Comparison of ENCODE assay signal across 8 cellular contexts in the genomic region with DNA sequence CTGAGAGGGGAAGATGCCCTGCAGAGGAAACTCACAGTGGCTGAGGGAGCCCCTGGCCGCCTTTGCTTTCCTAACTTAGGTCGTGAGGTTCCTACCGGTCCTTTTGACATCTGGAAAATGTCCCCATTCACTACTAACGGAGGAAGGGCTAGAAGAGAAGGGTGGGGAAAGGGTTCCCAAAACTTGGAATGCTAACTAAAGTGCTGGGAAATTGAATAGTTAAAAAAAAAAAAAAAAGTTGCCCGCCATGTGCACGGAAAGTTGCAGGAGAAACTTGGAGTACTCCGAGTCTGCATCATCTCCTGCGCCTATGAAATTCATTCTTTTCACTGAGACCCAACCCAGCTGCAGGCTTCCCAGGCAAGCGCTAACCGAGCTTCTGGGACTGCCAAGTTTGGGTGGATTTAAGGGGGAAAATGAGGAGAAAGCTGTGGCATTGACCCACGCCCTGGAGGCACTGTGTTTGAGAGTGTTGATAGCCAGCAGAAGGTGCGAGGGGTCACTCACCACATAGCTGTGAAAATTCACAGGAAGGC. TPM values are rescaled to one million over a fixed set of nuclear protein-coding genes. Genes with fewer than 3 reads are reported as not detected.
DNase-seq lines count a peak whose midpoint lies in the region; ATAC-seq and TF ChIP-seq lines count a peak whose summit lies in the region.

No MANE protein-coding gene starts in this region.

- peak overlapping the region; percentile 83 for H3K4me2 ChIP-seq in H9 (ENCODE audit: insufficient read depth, insufficient read length, low read length)

- peak overlapping the region; percentile 85 for H3K4me3 ChIP-seq in brain microvascular endothelial cell (ENCODE audit: low read depth, low read length)
- peak overlapping the region; percentile 48 to 74 (median 58) for H3K4me3 ChIP-seq in skin epidermis

- no peak overlapping the region for H2AK5ac ChIP-seq in H9 (ENCODE audit: insufficient read length, low read length)

- H3K27ac Mint-ChIP-seq in H9, result no peak overlapping the region; a peak in 2 of 7 replicates

- no peak overlapping the region for H2BK5ac ChIP-seq in H9 (ENCODE audit: insufficient read length, low read length)

- no peak overlapping the region for H4K8ac ChIP-seq in H9 (replicated peaks; ENCODE audit: insufficient read length, low read depth, low read length)

- no peak overlapping the region for H3K4ac ChIP-seq in H9 (ENCODE audit: low read depth, low read length)

- H3K9ac ChIP-seq in H9 (ENCODE audit: extremely low read depth, insufficient read length, low read length), result no peak overlapping the region

- H2AFZ ChIP-seq in H9 (ENCODE audit: low read length), result no peak overlapping the region

- H3K27me3 ChIP-seq in H9 (ENCODE audit: insufficient read depth, low read length), result peaks cover 6% of the 10 kb centered on the region; the same call in 1 of the 2 replicates
- H3K27me3 ChIP-seq in brain microvascular endothelial cell (replicated peaks), result no peaks in the 10 kb centered on the region
- no peaks in the 10 kb centered on the region for H3K27me3 ChIP-seq in layer of hippocampus (ENCODE audit: control insufficient read depth, insufficient read depth, low read length)

- no peak overlapping the region for H3K18ac ChIP-seq in H9 (ENCODE audit: insufficient read length, low read depth, low read length)

- H3K23me2 ChIP-seq in H9 (ENCODE audit: insufficient read length, low read depth, low read length, poor library complexity, severe bottlenecking), result peaks cover 9% of the 10 kb centered on the region

- H3K4me3 Mint-ChIP-seq in H9, result peak overlapping the region; percentile 59 to 83

- H3K36me3 Mint-ChIP-seq in H9 (ENCODE audit: insufficient read depth in 1 of 3, low read depth in 3 of 3), result peaks cover 0 to 8% (median 0%) of the 10 kb centered on the region in 3 experiments; a peak in 2 of 7 replicates

- H3K79me1 ChIP-seq in H9 (ENCODE audit: insufficient read depth, low read depth, low read length, poor library complexity, severe bottlenecking), result no peaks in the 10 kb centered on the region

- H3K27ac ChIP-seq in H9 (ENCODE audit: insufficient read length, low read depth, low read length) (no peak overlapping the region), brain microvascular endothelial cell (peak overlapping the region; percentile 36), layer of hippocampus (ENCODE audit: low read depth, low read length) (peak overlapping the region; percentile 53), skin epidermis (peak overlapping the region in 18 of 21 experiments; percentile 16 to 82 (median 64))

- H2BK20ac ChIP-seq in H9 (ENCODE audit: low read depth, low read length, poor library complexity, severe bottlenecking), result no peak overlapping the region

- H3K23ac ChIP-seq in H9 (ENCODE audit: insufficient read length, low read depth, low read length), result no peak overlapping the region

- no peaks in the 10 kb centered on the region for H3K79me2 ChIP-seq in H9 (ENCODE audit: insufficient read depth, low read length)

- DNase-seq in H9 (no peak), brain microvascular endothelial cell (no peak), cerebellar nuclear complex (lab: John Stamatoyannopoulos, UW) (no peak), NCI-H2081 treated with DMSO at 0.1 percent for 48 hours (lab: John Stamatoyannopoulos, UW) (no peak)
- DNase-seq in activated CD4-positive, alpha-beta T cell treated with anti-CD3 and anti-CD28 coated beads, Interleukin-2, amount 50 U/mL, for 48 hours, result no peak

- H3K27me3 Mint-ChIP-seq in H9 (ENCODE audit: low read depth), result peaks cover 42% of the 10 kb centered on the region

- H4K5ac ChIP-seq in H9 (ENCODE audit: insufficient read length, low read depth, low read length), result no peak overlapping the region

- H2BK15ac ChIP-seq in H9 (ENCODE audit: low read depth, low read length), result no peak overlapping the region; the same call in 1 of the 2 replicates

- no peak overlapping the region for H2BK12ac ChIP-seq in H9 (ENCODE audit: insufficient read length, low read depth, low read length)

- no peak overlapping the region for H3K14ac ChIP-seq in H9 (ENCODE audit: insufficient read depth, low read length)

- H4K91ac ChIP-seq in H9 (ENCODE audit: insufficient read length, low read depth, low read length), result no peak overlapping the region

- no CpG with 5 or more reads among the region's 12 CpGs for whole genome bisulfite sequencing in H9 (ENCODE audit: extremely low coverage, insufficient read length, low lambda C conversion rate)

- no peaks in the 10 kb centered on the region for H3K9me3 Mint-ChIP-seq in H9

- H3K56ac ChIP-seq in H9 (ENCODE audit: insufficient read length, low read depth, low read length), result no peak overlapping the region

- no peaks in the 10 kb centered on the region for H3K9me3 ChIP-seq in H9 (ENCODE audit: control insufficient read depth, low read depth, low read length)

- H3K4me1 ChIP-seq in H9 (ENCODE audit: insufficient read depth, low read length), result no peaks in the 10 kb centered on the region

- H4K20me1 ChIP-seq in H9 (ENCODE audit: control insufficient read depth, insufficient read depth, insufficient read length), result peaks cover 3% of the 10 kb centered on the region

- no peak overlapping the region for H2BK120ac ChIP-seq in H9 (ENCODE audit: low read depth, low read length, poor library complexity, severe bottlenecking)

- no peak for ATAC-seq in HG02852 (IDR thresholded peaks at IDR 0.05; ENCODE audit: unreplicated experiment)

- H3K36me3 ChIP-seq in brain microvascular endothelial cell (replicated peaks), result peaks cover 8% of the 10 kb centered on the region

- H3K4me1 Mint-ChIP-seq in H9, result peaks cover 30 to 52% of the 10 kb centered on the region in 2 experiments

- H3T11ph ChIP-seq in H9 (ENCODE audit: low read length), result no peak overlapping the region

- in situ Hi-C loops in brain microvascular endothelial cell (cut with HindIII; ENCODE audit: low pct_ligation_motif_present, low sequenced_read_pairs), result no loop called here

- TF ChIP-seq CTCF in H9 (conservative IDR thresholded peaks at IDR 0.05) (no peak), brain microvascular endothelial cell (IDR thresholded peaks at IDR 0.05; ENCODE audit: low read depth, low read length, missing control alignments) (no peak)

RNA-seq across cellular contexts. Expression of gene TIMP3, which starts 0.9 kb away (rescaled TPM):
- total RNA-seq in H9 (2021), result 0.86 and 0.87 TPM in 2 replicates
